1 cellular context compared by ENCODE assay signal in the genomic region with DNA sequence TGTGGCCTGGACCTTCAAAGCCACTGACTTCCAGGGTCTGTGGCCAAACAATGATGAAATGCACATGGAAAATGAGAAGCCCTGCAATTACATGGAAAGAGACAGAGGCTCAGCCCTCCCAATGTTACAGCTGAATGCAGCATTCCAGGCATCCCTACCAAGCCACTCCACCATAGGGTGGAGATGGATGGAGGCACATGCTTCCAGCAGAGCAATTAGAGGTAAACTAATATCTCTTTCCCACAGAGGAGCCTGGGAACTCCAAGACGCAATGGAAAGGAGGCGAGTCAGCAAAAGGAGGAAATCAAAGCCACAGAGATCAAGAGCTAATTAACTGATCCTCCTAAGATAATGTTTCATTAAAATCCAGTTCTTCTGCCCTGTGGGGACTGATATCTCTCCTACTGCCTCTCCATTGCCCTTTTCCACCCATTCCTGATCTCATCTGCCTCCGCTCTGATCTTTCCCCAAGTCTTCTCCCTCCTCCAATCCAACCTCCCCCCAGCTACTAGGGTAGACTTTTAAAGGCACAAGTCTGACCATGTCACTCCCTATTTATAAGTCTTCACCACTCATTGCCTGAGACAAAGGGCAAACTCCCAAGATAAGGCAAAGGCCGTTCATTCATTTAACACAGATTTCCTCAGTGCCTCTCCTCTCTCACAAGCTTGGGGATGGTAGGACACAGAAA.
TF ChIP-seq lines count a peak whose summit lies in the region.

No MANE protein-coding gene starts in this region.

TF ChIP-seq in H1, 55 proteins besides CTCF, POLR2A, EP300 and RAD21:
- TF ChIP-seq HDAC6 (IDR thresholded peaks at IDR 0.05; ENCODE audit: low read depth, low read length), result no peak
- no peak for TF ChIP-seq SUZ12 (IDR thresholded peaks at IDR 0.05; ENCODE audit: low read length)
- no peak for TF ChIP-seq SRF (IDR thresholded peaks at IDR 0.05; ENCODE audit: low read depth, low read length)
